Comparison of ENCODE assay signal across 16 cellular contexts in genomic region chr1:167332503-167332902, GRCh38.
A peak's percentile ranks its signal among the peaks of the same experiment; 100 is the strongest.
DNase-seq lines count a peak whose midpoint lies in the region; ATAC-seq, FAIRE-seq and TF ChIP-seq lines count a peak whose summit lies in the region.
"Had no signal": no experiment of that assay in that cellular context is flagged by ENCODE, and none has a peak within 500 bp of the region (broad histone marks: within the 10 kb centered on the region; RNA-seq: fewer than 3 reads in every experiment).

No MANE protein-coding gene starts in this region.

- intact Hi-C loops in PC-3 (cut with micrococcal nuclease) = no loop called here
- intact Hi-C loops in endothelial cell of umbilical vein (cut with micrococcal nuclease) = no loop called here
- intact Hi-C loops in pancreas (cut with DNase I) = no loop called here
- intact Hi-C loops in gastrocnemius medialis (cut with DNase I; ENCODE audit: low total_unique reads) = no loop called here

- no TSS peak for BruUV-seq in PC-3 (replicated peaks; lab: Mats Ljungman, UMichigan)
- no TSS peak for BruUV-seq in endothelial cell of umbilical vein (replicated peaks; lab: Mats Ljungman, UMichigan)

- CTCF ChIA-PET in PC-3 (lab: Charles Lee) (interaction anchor here (0.5 to 1.0 kb wide), 2 partner anchors 10 to 1167 kb away, joined by 3 to 4 read pairs; no protein-coding TSS in a partner anchor), endothelial cell of umbilical vein (lab: Charles Lee) (no interaction called here)

- H3K4me2 ChIP-seq in PC-3 (ENCODE audit: low read length) (no peak overlapping the region), endothelial cell of umbilical vein (ENCODE audit: insufficient read depth, low read length) (no peak overlapping the region)

- H3K27ac ChIP-seq in PC-3 (ENCODE audit: low read length) = no peak overlapping the region
- H3K27ac ChIP-seq in endothelial cell of umbilical vein (ENCODE audit: insufficient read depth, low read depth, low read length) = no peak overlapping the region
- H3K27ac ChIP-seq in pancreas = no peak overlapping the region
- H3K27ac ChIP-seq in gastrocnemius medialis = no peak overlapping the region

- H3K79me2 ChIP-seq in PC-3 (ENCODE audit: low read length) = no peaks in the 10 kb centered on the region
- no peaks in the 10 kb centered on the region for H3K79me2 ChIP-seq in endothelial cell of umbilical vein (ENCODE audit: control insufficient read depth, insufficient read depth, low read length)

- dilution Hi-C loops in endothelial cell of umbilical vein (cut with MboI; ENCODE audit: extremely low pct_ligation_motif_present, low sequenced_read_pairs) = no loop called here

- POLR2A ChIA-PET in PC-3 (lab: Charles Lee; ENCODE audit: unreplicated experiment) = interaction anchor here (0.6 kb wide), 1 partner anchor 23 kb away, joined by 4 read pairs; no protein-coding TSS in a partner anchor
- POLR2A ChIA-PET in endothelial cell of umbilical vein (lab: Charles Lee) = no interaction called here

- no peaks in the 10 kb centered on the region for H3K9me1 ChIP-seq in endothelial cell of umbilical vein (replicated peaks; ENCODE audit: control insufficient read depth, extremely low read depth, insufficient read depth, low read length)

- ATAC-seq in PC-3 = peak; percentile 64
- ATAC-seq in pancreas = no peak
- no peak for ATAC-seq in gastrocnemius medialis
- ATAC-seq in HG03457 (IDR thresholded peaks at IDR 0.05; ENCODE audit: unreplicated experiment) = no peak
- ATAC-seq in GM19351 (IDR thresholded peaks at IDR 0.05; ENCODE audit: unreplicated experiment) = no peak
- no peak for ATAC-seq in HG02870 (IDR thresholded peaks at IDR 0.05; ENCODE audit: unreplicated experiment)
- ATAC-seq: activated CD8-positive, alpha-beta memory T cell treated with anti-CD3 and anti-CD28 coated beads, Interleukin-2, amount 10 ng/mL, durations not matched to agents 7 days and 5 days; HCT116 had no signal

- no peaks in the 10 kb centered on the region for H3F3A ChIP-seq in PC-3 (ENCODE audit: low read length, unreplicated experiment)

- FAIRE-seq in endothelial cell of umbilical vein (lab: Jason Lieb, UNC) = no peak
- peak; percentile 13 for FAIRE-seq in pancreas (lab: Jason Lieb, UNC)

- 5 to 10% methylated on average over 1 of the region's 1 CpG for WGBS in pancreas, 2 donors

- H3K4me1 ChIP-seq in PC-3 (ENCODE audit: insufficient read depth, low read length) = peaks cover 6% of the 10 kb centered on the region
- H3K4me1 ChIP-seq in endothelial cell of umbilical vein (ENCODE audit: control insufficient read depth, extremely low read depth, insufficient read depth, low read length) = no peaks in the 10 kb centered on the region
- no peaks in the 10 kb centered on the region for H3K4me1 ChIP-seq in pancreas
- peaks cover 6 to 17% of the 10 kb centered on the region in 2 donors for H3K4me1 ChIP-seq in gastrocnemius medialis

- H3K27me3 ChIP-seq in PC-3 (ENCODE audit: low read length) (no peaks in the 10 kb centered on the region), endothelial cell of umbilical vein (ENCODE audit: control insufficient read depth in 2 of 2, insufficient read depth in 2 of 2, low read length in 2 of 2) (no peaks in the 10 kb centered on the region), pancreas (no peaks in the 10 kb centered on the region), gastrocnemius medialis (no peaks in the 10 kb centered on the region)

- H3K9me2 ChIP-seq in PC-3 (replicated peaks; ENCODE audit: low read length) = no peaks in the 10 kb centered on the region

- in situ Hi-C loops in gastrocnemius medialis (cut with MboI; ENCODE audit: low sequenced_read_pairs in 4 of 4) = no loop called here

- H3K9ac ChIP-seq in PC-3 (ENCODE audit: low read length) (no peak overlapping the region), endothelial cell of umbilical vein (replicated peaks; ENCODE audit: extremely low read depth, insufficient read depth, low read length) (no peak overlapping the region)

- no peaks in the 10 kb centered on the region for H3K9me3 ChIP-seq in PC-3 (ENCODE audit: low read length)
- no peaks in the 10 kb centered on the region for H3K9me3 ChIP-seq in endothelial cell of umbilical vein (replicated peaks; ENCODE audit: control insufficient read depth, insufficient read depth, low read length)
- H3K9me3 ChIP-seq in pancreas = no peaks in the 10 kb centered on the region
- H3K9me3 ChIP-seq in gastrocnemius medialis = no peaks in the 10 kb centered on the region

- H2AFZ ChIP-seq in PC-3 (ENCODE audit: low read length) (no peak overlapping the region), endothelial cell of umbilical vein (ENCODE audit: low read depth, low read length) (no peak overlapping the region)

- H3K36me3 ChIP-seq in PC-3 (ENCODE audit: low read depth, low read length) (0 out of 2 replicates have a peak, but pooled peaks cover 3% of the 10 kb centered on the region), endothelial cell of umbilical vein (ENCODE audit: control insufficient read depth in 2 of 2, extremely low read depth in 1 of 2, insufficient read depth in 2 of 2, low read length in 2 of 2) (no peaks in the 10 kb centered on the region), pancreas (no peaks in the 10 kb centered on the region), gastrocnemius medialis (no peaks in the 10 kb centered on the region)

- DNase-seq in PC-3 = peak; percentile 51
- DNase-seq in endothelial cell of umbilical vein (ENCODE audit: low read depth, low spot score) = peak; percentile 21
- DNase-seq in pancreas = no peak
- no peak for DNase-seq in gastrocnemius medialis
- DNase-seq: activated CD8-positive, alpha-beta memory T cell treated with anti-CD3 and anti-CD28 coated beads, Interleukin-2, amount 10 ng/mL, durations not matched to agents 7 days and 5 days; activated effector memory CD4-positive, alpha-beta T cell treated with anti-CD3 and anti-CD28 coated beads, Interleukin-2, amount 50 U/mL, for 16 hours; DMS79; effector CD8-positive, alpha-beta T cell; NCI-H1092 treated with DMSO at 0.1 percent for 48 hours; NCI-H774; nephron progenitor cell had no signal

- H4K20me1 ChIP-seq in PC-3 (ENCODE audit: low read length) (no peaks in the 10 kb centered on the region), endothelial cell of umbilical vein (replicated peaks; ENCODE audit: control insufficient read depth, extremely low read depth, insufficient read depth, low read length) (no peaks in the 10 kb centered on the region)

- TF ChIP-seq CTCF in PC-3 (conservative IDR thresholded peaks at IDR 0.05; ENCODE audit: low read depth, low read length) = no peak
- TF ChIP-seq CTCF in endothelial cell of umbilical vein (IDR thresholded peaks at IDR 0.05; ENCODE audit: extremely low read depth in 1 of 2, insufficient read depth in 1 of 2, low read depth in 1 of 2, low read length in 2 of 2) = no peak
- TF ChIP-seq CTCF in pancreas (IDR thresholded peaks at IDR 0.05) = no peak
- TF ChIP-seq CTCF in gastrocnemius medialis (IDR thresholded peaks at IDR 0.05 in 4 of 5, conservative IDR thresholded peaks at IDR 0.05 in 1 of 5) = no peak

- TF ChIP-seq POLR2A in endothelial cell of umbilical vein (IDR thresholded peaks at IDR 0.05; ENCODE audit: low read depth, low read length) = no peak
- no peak for TF ChIP-seq POLR2A in gastrocnemius medialis (IDR thresholded peaks at IDR 0.05)

- H3K4me3 ChIP-seq in GM08714 (ENCODE audit: low read length) = peak overlapping the region; percentile 31; the same call in 1 of the 2 replicates
- H3K4me3 ChIP-seq in PC-3 (ENCODE audit: low read length) = no peak overlapping the region
- no peak overlapping the region for H3K4me3 ChIP-seq in endothelial cell of umbilical vein (replicated peaks in 1 of 3; ENCODE audit: insufficient read depth in 1 of 3, low read depth in 1 of 3, low read length in 3 of 3)
- no peak overlapping the region for H3K4me3 ChIP-seq in pancreas
- no peak overlapping the region for H3K4me3 ChIP-seq in gastrocnemius medialis

TF ChIP-seq in endothelial cell of umbilical vein, 7 proteins besides CTCF, POLR2A, EP300 and RAD21:
- no peak for TF ChIP-seq POLR2AphosphoS5 (IDR thresholded peaks at IDR 0.05; ENCODE audit: insufficient read depth, low read depth, low read length)
- no peak for TF ChIP-seq GATA2 (IDR thresholded peaks at IDR 0.05; ENCODE audit: insufficient read depth, insufficient read length, low read depth, low read length)
- no peak for TF ChIP-seq FOS (IDR thresholded peaks at IDR 0.05; ENCODE audit: borderline replicate concordance, insufficient read depth, low read length)
- TF ChIP-seq JUN (IDR thresholded peaks at IDR 0.05; ENCODE audit: borderline replicate concordance, insufficient read depth, insufficient read length, low read depth) = no peak
- TF ChIP-seq MYC (IDR thresholded peaks at IDR 0.05; ENCODE audit: low read depth, low read length) = no peak
- TF ChIP-seq EZH2 (IDR thresholded peaks at IDR 0.05; ENCODE audit: borderline replicate concordance, low read depth, low read length, severe bottlenecking) = no peak
- no peak for TF ChIP-seq MAX (IDR thresholded peaks at IDR 0.05; ENCODE audit: insufficient read depth, insufficient read length)
TF ChIP-seq in endothelial cell of umbilical vein: peak in this region for 0.

Comparison
In these comparisons a context has a peak if more than half of its experiments do, and no peak if none do; other contexts are left out.
1. DNase-seq: peak in PC-3 (single experiment) and endothelial cell of umbilical vein (single experiment); none in pancreas (0 of 6) and gastrocnemius medialis (0 of 2).